Comparison of ENCODE assay signal across 10 cellular contexts in the genomic region with DNA sequence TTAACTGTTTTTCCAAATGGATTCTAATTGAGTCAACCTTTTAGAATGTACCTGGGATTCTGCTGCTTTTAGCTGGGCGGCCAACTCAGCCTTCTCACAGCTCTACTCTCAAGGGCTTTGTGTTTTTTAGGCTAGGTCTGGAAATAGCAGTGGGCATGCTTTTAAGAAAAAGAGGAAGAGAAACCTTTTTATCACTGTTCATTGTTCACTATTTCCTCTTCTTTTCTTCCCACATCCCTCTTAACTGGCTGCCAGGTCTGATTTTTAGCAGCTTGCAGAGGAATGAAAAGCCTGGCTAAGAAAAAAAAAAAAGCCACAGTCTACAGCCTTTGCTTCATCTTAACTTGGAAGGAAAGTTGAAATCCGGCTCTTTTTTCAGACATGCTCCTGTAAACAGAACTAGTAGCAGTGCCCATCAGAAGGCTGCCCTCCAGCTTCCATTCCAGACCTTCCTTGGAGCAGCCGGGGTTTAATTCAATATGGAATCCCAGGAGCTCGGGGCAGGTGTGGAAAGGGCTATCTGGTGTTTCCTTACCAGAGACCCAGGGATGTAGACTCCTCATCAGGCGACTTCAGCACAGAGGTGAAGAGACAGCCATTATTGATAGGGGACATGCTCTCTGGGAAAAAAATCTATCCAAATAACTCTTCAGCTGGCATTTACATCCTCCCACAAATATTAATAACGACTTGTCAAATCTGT.
DNase-seq lines count a peak whose midpoint lies in the region; ATAC-seq and TF ChIP-seq lines count a peak whose summit lies in the region.
"Had no signal": no experiment of that assay in that cellular context is flagged by ENCODE, and none has a peak within 500 bp of the region (broad histone marks: within the 10 kb centered on the region; RNA-seq: fewer than 3 reads in every experiment).

No MANE protein-coding gene starts in this region.

- peak; percentile 80 for ATAC-seq in GM18511 (IDR thresholded peaks at IDR 0.05; ENCODE audit: unreplicated experiment)
- ATAC-seq in HG02623 (IDR thresholded peaks at IDR 0.05; ENCODE audit: unreplicated experiment), result peak; percentile 64
- ATAC-seq in mucosa of descending colon, result peak; percentile 23
- ATAC-seq in HG02678 (IDR thresholded peaks at IDR 0.05; ENCODE audit: unreplicated experiment), result no peak
- ATAC-seq in HG03469 (IDR thresholded peaks at IDR 0.05; ENCODE audit: unreplicated experiment), result no peak

- no peak overlapping the region for H3K4me3 ChIP-seq in mucosa of descending colon
- H3K4me3 ChIP-seq: SJSA1 had no signal

- DNase-seq in SIG-M5 (lab: John Stamatoyannopoulos, UW) (peak; percentile 85), mucosa of descending colon (no peak), NCI-H1436 treated with DMSO at 0.1 percent for 48 hours (lab: John Stamatoyannopoulos, UW) (no peak)
- no peak for DNase-seq in activated effector memory CD4-positive, alpha-beta T cell treated with anti-CD3 and anti-CD28 coated beads, Interleukin-2, amount 50 U/mL, for 16 hours

- no peaks in the 10 kb centered on the region for H3K9me3 ChIP-seq in mucosa of descending colon
- H3K9me3 ChIP-seq: ascending aorta, SJSA1 had no signal

- H3K4me1 ChIP-seq in mucosa of descending colon (ENCODE audit: low read depth), result no peaks in the 10 kb centered on the region
- H3K4me1 ChIP-seq: ascending aorta, SJSA1 had no signal

- H3K36me3 ChIP-seq in mucosa of descending colon (ENCODE audit: low read depth), result no peaks in the 10 kb centered on the region
- H3K36me3 ChIP-seq: ascending aorta, SJSA1 had no signal

- intact Hi-C loops in mucosa of descending colon (cut with DNase I, micrococcal nuclease), result no loop called here

- TF ChIP-seq CTCF in mucosa of descending colon (IDR thresholded peaks at IDR 0.05), result no peak

Comparison
In these comparisons a context has a peak if more than half of its experiments do, and no peak if none do; other contexts are left out.
1. ATAC-seq: peak in GM18511 (single experiment), HG02623 (single experiment) and mucosa of descending colon (single experiment); none in HG02678 (single experiment) and HG03469 (single experiment).